ENCODE assay signal across 8 cellular contexts in genomic region chr6:27503436-27504030, GRCh38. TPM values are rescaled to one million over a fixed set of nuclear protein-coding genes. Genes with fewer than 3 reads are reported as not detected.
DNase-seq lines count a peak whose midpoint lies in the region; ATAC-seq and TF ChIP-seq lines count a peak whose summit lies in the region.

No MANE protein-coding gene starts in this region.

- H3K4me3 ChIP-seq in BLaER1 treated with 17β-estradiol and CSF1 and Interleukin-3, amounts not matched to agents 10 nM and 100 nM: peak overlapping the region; percentile 54 to 77 (median 70)
- H3K4me3 ChIP-seq in MM.1S (ENCODE audit: low read length): peak overlapping the region; percentile 86
- H3K4me3 ChIP-seq in adipocyte (ENCODE audit: low read length): peak overlapping the region; percentile 87
- H3K4me3 ChIP-seq in sigmoid colon: peak overlapping the region; percentile 18 to 44 (median 35)

- no peaks in the 10 kb centered on the region for H3K36me3 ChIP-seq in BLaER1 treated with 17β-estradiol and CSF1 and Interleukin-3, amounts not matched to agents 10 nM and 100 nM
- no peaks in the 10 kb centered on the region for H3K36me3 ChIP-seq in MM.1S (replicated peaks; ENCODE audit: insufficient read depth, low read length)
- H3K36me3 ChIP-seq in adipocyte (ENCODE audit: control insufficient read depth, insufficient read depth, low read length, severe bottlenecking): no peaks in the 10 kb centered on the region
- H3K36me3 ChIP-seq in sigmoid colon: no peaks in the 10 kb centered on the region

- peak overlapping the region; percentile 99 for H2AFZ ChIP-seq in MM.1S (ENCODE audit: low read length)

- H4K20me1 ChIP-seq in BLaER1 treated with 17β-estradiol and CSF1 and Interleukin-3, amounts not matched to agents 10 nM and 100 nM: no peaks in the 10 kb centered on the region
- H4K20me1 ChIP-seq in MM.1S (ENCODE audit: insufficient read depth, low read length): no peaks in the 10 kb centered on the region

- peak overlapping the region; percentile 66 to 92 (median 77) for H3K4me2 ChIP-seq in BLaER1 treated with 17β-estradiol and CSF1 and Interleukin-3, amounts not matched to agents 10 nM and 100 nM
- peak overlapping the region; percentile 93 for H3K4me2 ChIP-seq in MM.1S (ENCODE audit: low read depth, low read length)

- peaks cover 0 to 16% (median 13%) of the 10 kb centered on the region in 10 experiments; a peak in 16 of 20 replicates for H3K4me1 ChIP-seq in BLaER1 treated with 17β-estradiol and CSF1 and Interleukin-3, amounts not matched to agents 10 nM and 100 nM
- peaks cover 5% of the 10 kb centered on the region; the same call in 1 of the 2 replicates for H3K4me1 ChIP-seq in MM.1S (ENCODE audit: low read length)
- H3K4me1 ChIP-seq in adipocyte (ENCODE audit: control insufficient read depth, insufficient read depth, low read length): peaks cover 10% of the 10 kb centered on the region
- H3K4me1 ChIP-seq in sigmoid colon: peaks cover 0 to 11% (median 6%) of the 10 kb centered on the region in 4 donors

- DNase-seq in MM.1S (peak; percentile 75), T-helper 1 cell (peak; percentile 45 to 77 (median 59)), adipocyte (ENCODE audit: low read depth) (peak; percentile 79), hepatic stellate cell (ENCODE audit: low spot score) (peak; percentile 17), sigmoid colon (peak; percentile 74), NCI-H2029 treated with DMSO at 0.1 percent for 48 hours (lab: John Stamatoyannopoulos, UW) (no peak)

- H3K27ac ChIP-seq in BLaER1 treated with 17β-estradiol and CSF1 and Interleukin-3, amounts not matched to agents 10 nM and 100 nM: peak overlapping the region in 10 of 11 experiments; percentile 37 to 76 (median 62); a peak in 19 of 22 replicates
- H3K27ac ChIP-seq in MM.1S (ENCODE audit: low read length) (peak overlapping the region; percentile 71), sigmoid colon (peak overlapping the region in 1 of 4 donors; percentile 40)

- WGBS in sigmoid colon, 2 donors: 6 to 9% methylated on average over 21 of the region's 21 CpGs

- H3K9ac ChIP-seq in BLaER1 treated with 17β-estradiol and CSF1 and Interleukin-3, amounts not matched to agents 10 nM and 100 nM: peak overlapping the region; percentile 67 to 80 (median 76)
- H3K9ac ChIP-seq in MM.1S (ENCODE audit: low read length) (peak overlapping the region; percentile 44), adipocyte (ENCODE audit: low read length) (peak overlapping the region; percentile 58)

- no peaks in the 10 kb centered on the region for H3K9me3 ChIP-seq in BLaER1 treated with 17β-estradiol and CSF1 and Interleukin-3, amounts not matched to agents 10 nM and 100 nM (replicated peaks in 1 of 11)
- H3K9me3 ChIP-seq in MM.1S (replicated peaks; ENCODE audit: insufficient read depth, low read length): no peaks in the 10 kb centered on the region
- H3K9me3 ChIP-seq in adipocyte (ENCODE audit: control insufficient read depth, low read length): no peaks in the 10 kb centered on the region
- no peaks in the 10 kb centered on the region for H3K9me3 ChIP-seq in sigmoid colon

- no peaks in the 10 kb centered on the region for H3K79me2 ChIP-seq in MM.1S (ENCODE audit: low read length)

- TF ChIP-seq EP300 in sigmoid colon (IDR thresholded peaks at IDR 0.05): no peak

- H3K27me3 ChIP-seq in BLaER1 treated with 17β-estradiol and CSF1 and Interleukin-3, amounts not matched to agents 10 nM and 100 nM: no peaks in the 10 kb centered on the region
- H3K27me3 ChIP-seq in MM.1S (replicated peaks; ENCODE audit: insufficient read depth, low read length) (no peaks in the 10 kb centered on the region; the same call in 1 of the 2 replicates), adipocyte (replicated peaks; ENCODE audit: control insufficient read depth, insufficient read depth, low read length) (peaks cover 6% of the 10 kb centered on the region), sigmoid colon (peaks cover 0 to 61% (median 28%) of the 10 kb centered on the region in 3 donors)

- H3K9me2 ChIP-seq in MM.1S (replicated peaks; ENCODE audit: insufficient read depth, low read length): no peaks in the 10 kb centered on the region

- TF ChIP-seq POLR2A in sigmoid colon (IDR thresholded peaks at IDR 0.05): no peak

- TF ChIP-seq CTCF in MM.1S (IDR thresholded peaks at IDR 0.05; ENCODE audit: low read length): no peak
- no peak for TF ChIP-seq CTCF in sigmoid colon (IDR thresholded peaks at IDR 0.05)

- intact Hi-C loops in sigmoid colon (cut with DNase I): loop anchor here (2.0 kb wide), 1 partner anchor 15 kb away; no protein-coding TSS in a partner anchor

- peaks cover 30% of the 10 kb centered on the region for H3F3A ChIP-seq in MM.1S (ENCODE audit: insufficient read depth, low read length)

- peak; percentile 38 for ATAC-seq in GM21447 (IDR thresholded peaks at IDR 0.05; ENCODE audit: unreplicated experiment)

RNA-seq across cellular contexts. Expression of gene ZNF184, which starts 30.6 kb away (rescaled TPM):
- 1 to 10 TPM; 4.3 to 8.6 (median 7.3) TPM for total RNA-seq in sigmoid colon
- 1 to 10 TPM; 2.1 to 3.1 (median 3.0) TPM for polyA plus RNA-seq in sigmoid colon

Comparison
In these comparisons a context has a peak if more than half of its experiments do, and no peak if none do; other contexts are left out.
1. H3K4me3 ChIP-seq: peak in every context shown above with its lines; median percentile 87 in adipocyte; 86 in MM.1S; 70 in BLaER1 treated with 17β-estradiol and CSF1 and Interleukin-3, amounts not matched to agents 10 nM and 100 nM; 35 in sigmoid colon.